In the genomic region with DNA sequence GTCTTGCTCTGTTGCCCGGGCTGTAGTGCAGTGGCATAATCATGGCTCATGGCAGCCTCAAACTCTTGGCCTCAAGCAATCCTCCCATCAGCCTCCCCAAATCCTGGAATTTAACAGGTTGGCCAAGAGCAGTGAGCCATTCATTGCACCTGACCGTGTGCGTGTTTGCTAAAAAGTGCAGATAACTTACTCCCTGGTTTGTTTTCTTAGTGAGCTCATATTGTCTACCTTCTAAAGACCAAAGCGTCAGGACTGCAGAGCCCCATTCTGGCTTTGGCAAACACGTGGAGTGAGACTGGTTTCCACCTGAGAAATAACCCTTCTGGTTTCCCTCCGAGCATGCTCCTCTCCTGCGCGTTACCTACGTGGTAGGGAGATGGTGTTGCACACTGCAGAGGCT, we compare ENCODE assay signal across 2 cellular contexts.
TF ChIP-seq lines count a peak whose summit lies in the region.

No MANE protein-coding gene starts in this region.

TF ChIP-seq in A549, 52 proteins besides CTCF, POLR2A, EP300 and RAD21:
- TF ChIP-seq TP53 (CRISPR knock-in tag; IDR thresholded peaks at IDR 0.05) (no peak), CEBPB (IDR thresholded peaks at IDR 0.05) (no peak), JUN (IDR thresholded peaks at IDR 0.05) (no peak), CHD4 (IDR thresholded peaks at IDR 0.05; ENCODE audit: borderline replicate concordance) (no peak), EHMT2 (IDR thresholded peaks at IDR 0.05; ENCODE audit: low read depth) (no peak), ZFP36 (IDR thresholded peaks at IDR 0.05; ENCODE audit: borderline replicate concordance, partially characterized antibody) (no peak), CHD2 (IDR thresholded peaks at IDR 0.05; ENCODE audit: low read length, partially characterized antibody) (no peak), MAFK (IDR thresholded peaks at IDR 0.05; ENCODE audit: partially characterized antibody) (no peak), ZSCAN20 (CRISPR knock-in tag; IDR thresholded peaks at IDR 0.05) (no peak)
- TF ChIP-seq, protein P1, sequence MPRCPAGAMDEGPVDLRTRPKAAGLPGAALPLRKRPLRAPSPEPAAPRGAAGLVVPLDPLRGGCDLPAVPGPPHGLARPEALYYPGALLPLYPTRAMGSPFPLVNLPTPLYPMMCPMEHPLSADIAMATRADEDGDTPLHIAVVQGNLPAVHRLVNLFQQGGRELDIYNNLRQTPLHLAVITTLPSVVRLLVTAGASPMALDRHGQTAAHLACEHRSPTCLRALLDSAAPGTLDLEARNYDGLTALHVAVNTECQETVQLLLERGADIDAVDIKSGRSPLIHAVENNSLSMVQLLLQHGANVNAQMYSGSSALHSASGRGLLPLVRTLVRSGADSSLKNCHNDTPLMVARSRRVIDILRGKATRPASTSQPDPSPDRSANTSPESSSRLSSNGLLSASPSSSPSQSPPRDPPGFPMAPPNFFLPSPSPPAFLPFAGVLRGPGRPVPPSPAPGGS (IDR thresholded peaks at IDR 0.05), result no peak

TF ChIP-seq in K562, 482 proteins besides CTCF, POLR2A, EP300 and RAD21:
- TF ChIP-seq DNMT1 (IDR thresholded peaks at IDR 0.05) (no peak), E2F6 (IDR thresholded peaks at IDR 0.05; ENCODE audit: borderline replicate concordance in 1 of 2, extremely low read depth in 1 of 2, insufficient read depth in 1 of 2, insufficient read length in 1 of 2, low read depth in 1 of 2, low read length in 1 of 2, poor library complexity in 1 of 2, severe bottlenecking in 1 of 2) (peak in 1 of 2 experiments; percentile 31)
TF ChIP-seq in K562: peak in this region for 1.
